ENCODE assay signal across 23 cellular contexts in the genomic region with DNA sequence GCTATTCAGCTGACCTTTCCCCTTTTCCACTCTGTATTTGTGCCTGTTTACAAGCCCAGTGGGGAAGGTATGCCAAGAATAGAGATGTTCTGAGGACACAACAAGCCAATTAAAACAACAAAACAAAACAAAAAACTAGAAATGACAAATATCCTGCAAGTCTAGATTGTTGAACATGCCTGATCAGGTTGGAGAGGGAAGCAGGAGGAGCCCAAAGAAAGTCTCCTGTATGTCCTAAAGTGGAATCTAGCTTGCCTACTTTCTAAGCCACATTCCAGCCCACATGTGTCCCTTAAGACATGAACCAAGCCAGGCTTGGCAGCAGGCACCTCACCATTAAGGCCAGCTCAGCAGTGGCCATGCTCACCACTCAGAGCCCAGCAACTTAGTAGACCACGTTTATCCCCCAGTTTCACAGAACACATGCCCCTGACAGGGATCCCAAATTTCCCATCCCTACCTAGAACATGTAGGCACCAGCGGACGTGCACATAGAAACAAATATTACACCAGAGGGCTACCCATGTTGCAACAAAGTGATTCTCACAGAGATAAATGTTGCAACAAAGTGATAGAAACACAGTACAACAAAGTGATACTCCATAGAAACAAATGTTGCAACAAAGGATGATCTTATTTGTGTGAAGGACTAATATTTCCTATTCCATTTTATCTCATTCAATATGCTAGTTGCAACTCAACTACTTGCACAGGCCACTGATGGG. TPM values are rescaled to one million over a fixed set of nuclear protein-coding genes. Genes with fewer than 3 reads are reported as not detected.
DNase-seq lines count a peak whose midpoint lies in the region; ATAC-seq and TF ChIP-seq lines count a peak whose summit lies in the region.
"Had no signal": no experiment of that assay in that cellular context is flagged by ENCODE, and none has a peak within 500 bp of the region (broad histone marks: within the 10 kb centered on the region; RNA-seq: fewer than 3 reads in every experiment).

No MANE protein-coding gene starts in this region.

- CTCF ChIA-PET in MCF 10A (lab: Yijun Ruan, JAX), result interaction anchor here (0.6 to 0.7 kb wide), 3 partner anchors 12 to 129 kb away, joined by 3 to 4 read pairs (median 3); no protein-coding TSS in a partner anchor

- no peak overlapping the region for H3K4me3 ChIP-seq in breast epithelium
- H3K4me3 ChIP-seq: BLaER1 treated with 17β-estradiol and CSF1 and Interleukin-3, amounts not matched to agents 10 nM and 100 nM; spleen; vagina had no signal

- BruUV-seq in MCF 10A (replicated peaks; lab: Mats Ljungman, UMichigan), result TSS peak; percentile 44

- H3K27ac Mint-ChIP-seq in MCF 10A (ENCODE audit: low read depth, unreplicated experiment), result peak overlapping the region; percentile 98
- H3K27ac Mint-ChIP-seq in type B pancreatic cell, result peak overlapping the region; percentile 33
- H3K27ac Mint-ChIP-seq: activated CD8-positive, alpha-beta T cell treated with anti-CD3 and anti-CD28 coated beads for 36 hours; activated naive CD8-positive, alpha-beta T cell treated with anti-CD3 and anti-CD28 coated beads for 36 hours; stimulated activated effector memory CD8-positive, alpha-beta T cell treated with anti-CD3 and anti-CD28 coated beads, Interleukin-12 subunit alpha, Interleukin-12 subunit beta, amount 100 ng/mL, for 72 hours had no signal

- intact Hi-C loops in MCF 10A (cut with micrococcal nuclease) (no loop called here), breast epithelium (cut with DNase I; ENCODE audit: low total_unique reads) (no loop called here)

- TF ChIP-seq CTCF in MCF 10A (IDR thresholded peaks at IDR 0.05; ENCODE audit: unreplicated experiment) (no peak), breast epithelium (IDR thresholded peaks at IDR 0.05) (no peak), type B pancreatic cell (conservative IDR thresholded peaks at IDR 0.05) (no peak)

- H3K36me3 Mint-ChIP-seq in MCF 10A (ENCODE audit: insufficient read depth, unreplicated experiment) (peaks cover 26% of the 10 kb centered on the region), type B pancreatic cell (peaks cover 18% of the 10 kb centered on the region)
- H3K36me3 Mint-ChIP-seq: stimulated activated effector memory CD8-positive, alpha-beta T cell treated with anti-CD3 and anti-CD28 coated beads, Interleukin-12 subunit alpha, Interleukin-12 subunit beta, amount 100 ng/mL, for 72 hours had no signal

- H3K27me3 Mint-ChIP-seq in MCF 10A (ENCODE audit: insufficient read depth, unreplicated experiment) (no peaks in the 10 kb centered on the region), type B pancreatic cell (no peaks in the 10 kb centered on the region)
- H3K27me3 Mint-ChIP-seq: activated CD8-positive, alpha-beta T cell treated with anti-CD3 and anti-CD28 coated beads for 36 hours; activated naive CD8-positive, alpha-beta T cell treated with anti-CD3 and anti-CD28 coated beads for 36 hours had no signal

- peak; percentile 85 for DNase-seq in MCF 10A (ENCODE audit: unreplicated experiment)
- no peak for DNase-seq in breast epithelium (ENCODE audit: low spot score in 2 of 2)
- peak; percentile 71 for DNase-seq in SIG-M5 treated with dmso at 0.1 percent for 504 hours (lab: John Stamatoyannopoulos, UW; ENCODE audit: unreplicated experiment)
- DNase-seq in left lobe of liver (ENCODE audit: low spot score), result peak; percentile 57
- no peak for DNase-seq in type B pancreatic cell (ENCODE audit: extremely low spot score, unreplicated experiment)
- no peak for DNase-seq in central memory CD4-positive, alpha-beta T cell
- no peak for DNase-seq in NCI-H2171 (lab: John Stamatoyannopoulos, UW)
- DNase-seq: activated CD4-positive, CD25-positive, alpha-beta regulatory T cell treated with anti-CD3 and anti-CD28 coated beads, Interleukin-2, amount 50 U/mL, for 72 hours; activated CD8-positive, alpha-beta T cell treated with anti-CD3 and anti-CD28 coated beads for 36 hours; activated naive CD8-positive, alpha-beta T cell treated with anti-CD3 and anti-CD28 coated beads for 36 hours; Calu3; foreskin fibroblast; IMR-90; NCI-H1436; OCI-M1; Right ventricle myocardium superior; spleen; stimulated activated CD4-positive, alpha-beta T cell treated with anti-CD3 and anti-CD28 coated beads, Interleukin-2, amount 100 ng/mL, for 48 hours had no signal

- peaks cover 0 to 14% of the 10 kb centered on the region in 2 donors for H3K27me3 ChIP-seq in breast epithelium
- H3K27me3 ChIP-seq: spleen, vagina had no signal

- H3K9me3 Mint-ChIP-seq in MCF 10A (ENCODE audit: unreplicated experiment) (peaks cover 7% of the 10 kb centered on the region), type B pancreatic cell (no peaks in the 10 kb centered on the region)
- H3K9me3 Mint-ChIP-seq: activated CD8-positive, alpha-beta T cell treated with anti-CD3 and anti-CD28 coated beads for 36 hours; stimulated activated effector memory CD8-positive, alpha-beta T cell treated with anti-CD3 and anti-CD28 coated beads, Interleukin-12 subunit alpha, Interleukin-12 subunit beta, amount 100 ng/mL, for 72 hours had no signal

- H3K4me3 Mint-ChIP-seq in MCF 10A (ENCODE audit: unreplicated experiment) (no peak overlapping the region), type B pancreatic cell (no peak overlapping the region)
- H3K4me3 Mint-ChIP-seq: activated CD8-positive, alpha-beta T cell treated with anti-CD3 and anti-CD28 coated beads for 36 hours; activated naive CD8-positive, alpha-beta T cell treated with anti-CD3 and anti-CD28 coated beads for 36 hours; stimulated activated effector memory CD8-positive, alpha-beta T cell treated with anti-CD3 and anti-CD28 coated beads, Interleukin-12 subunit alpha, Interleukin-12 subunit beta, amount 100 ng/mL, for 72 hours had no signal

- H3K27ac ChIP-seq in breast epithelium, result no peak overlapping the region
- H3K27ac ChIP-seq: vagina had no signal

- POLR2A ChIA-PET in MCF 10A (lab: Yijun Ruan, JAX), result interaction anchor here (0.8 to 1.6 kb wide), 5 partner anchors 11 to 45 kb away, joined by 3 to 5 read pairs (median 4); no protein-coding TSS in a partner anchor

- H3K4me1 ChIP-seq in breast epithelium, result no peaks in the 10 kb centered on the region
- H3K4me1 ChIP-seq: vagina had no signal

- no peaks in the 10 kb centered on the region for H3K9me3 ChIP-seq in breast epithelium
- H3K9me3 ChIP-seq: spleen, vagina had no signal

- H3K36me3 ChIP-seq in breast epithelium, result no peaks in the 10 kb centered on the region
- H3K36me3 ChIP-seq: spleen, vagina had no signal

- ATAC-seq in left lobe of liver (peak; percentile 31), HG02840 (IDR thresholded peaks at IDR 0.05; ENCODE audit: low FRiP score, unreplicated experiment) (no peak)
- ATAC-seq: activated CD8-positive, alpha-beta T cell treated with anti-CD3 and anti-CD28 coated beads for 36 hours; HCT116; stimulated activated effector memory CD8-positive, alpha-beta T cell treated with anti-CD3 and anti-CD28 coated beads, Interleukin-12 subunit alpha, Interleukin-12 subunit beta, amount 100 ng/mL, for 72 hours had no signal

- H3K4me1 Mint-ChIP-seq in MCF 10A (ENCODE audit: insufficient read depth, unreplicated experiment) (peaks cover 23% of the 10 kb centered on the region), type B pancreatic cell (ENCODE audit: unreplicated experiment) (peaks cover 3% of the 10 kb centered on the region)

- TF ChIP-seq POLR2A in breast epithelium (IDR thresholded peaks at IDR 0.05), result no peak

RNA-seq across cellular contexts. Expression of gene CD99L2, which starts 48.3 kb away (rescaled TPM):
- total RNA-seq in MCF 10A (2022), result 37.6 and 42.4 TPM in 2 replicates
- total RNA-seq in breast epithelium, result 10 to 100 TPM; 28.1 to 81.4 (median 32.1) TPM
- 36.7 TPM for total RNA-seq in left lobe of liver
- 20.7 and 35.1 TPM in 2 replicates for total RNA-seq in type B pancreatic cell (ENCODE audit: low replicate concordance)

Comparison
In these comparisons a context has a peak if more than half of its experiments do, and no peak if none do; other contexts are left out.
1. DNase-seq: peak in MCF 10A (single experiment), SIG-M5 treated with dmso at 0.1 percent for 504 hours (single experiment) and left lobe of liver (single experiment); none in breast epithelium (0 of 2), type B pancreatic cell (single experiment), central memory CD4-positive, alpha-beta T cell (single experiment) and NCI-H2171 (single experiment).